Comparison of ENCODE assay signal across 17 cellular contexts in the genomic region with DNA sequence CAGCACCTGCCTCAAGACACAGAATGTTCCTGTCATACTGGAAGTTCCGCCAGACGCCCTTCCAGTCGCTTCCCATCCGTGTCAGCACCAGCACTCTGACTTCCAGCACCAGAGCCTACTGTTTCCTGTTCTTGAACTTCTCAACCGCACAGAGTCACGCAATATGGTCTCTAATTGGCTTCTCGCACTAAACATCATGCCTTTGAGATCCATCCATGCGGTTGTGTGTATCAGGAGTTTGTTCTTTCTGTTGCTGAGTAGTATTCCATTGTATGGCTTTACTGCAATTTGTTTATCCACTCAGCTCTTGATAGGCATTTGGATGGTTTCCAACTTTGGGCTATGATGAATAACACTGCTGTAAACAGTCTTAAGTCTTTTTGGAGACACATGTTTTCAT.
DNase-seq lines count a peak whose midpoint lies in the region; ATAC-seq and TF ChIP-seq lines count a peak whose summit lies in the region.
"Had no signal": no experiment of that assay in that cellular context is flagged by ENCODE, and none has a peak within 500 bp of the region (broad histone marks: within the 10 kb centered on the region; RNA-seq: fewer than 3 reads in every experiment).

No MANE protein-coding gene starts in this region.

- no peak for ATAC-seq in GM19035 (IDR thresholded peaks at IDR 0.05; ENCODE audit: unreplicated experiment)
- ATAC-seq in GM18909 (IDR thresholded peaks at IDR 0.05; ENCODE audit: poor library complexity, unreplicated experiment), result no peak
- ATAC-seq: stimulated activated memory B cell treated with anti-CD40 and anti-IgM and Interleukin-4, amounts not matched to agents 10 μg/mL and 1 μg/mL and 100 μg/mL, for 72 hours had no signal

- H3K27me3 ChIP-seq in WERI-Rb-1 (ENCODE audit: insufficient read depth, low read depth, severe bottlenecking), result no peaks in the 10 kb centered on the region
- H3K27me3 ChIP-seq: cardiac muscle cell had no signal

- peak; percentile 30 for DNase-seq in NCI-H2029 (lab: John Stamatoyannopoulos, UW)
- no peak for DNase-seq in NCI-H2029 treated with DMSO at 0.1 percent for 48 hours (lab: John Stamatoyannopoulos, UW)
- peak; percentile 1 for DNase-seq in WERI-Rb-1
- peak; percentile 29 for DNase-seq in fibroblast of gingiva (ENCODE audit: low read depth)
- DNase-seq in renal cortical epithelial cell (ENCODE audit: low read depth), result peak; percentile 30
- no peak for DNase-seq in GOT3 (lab: John Stamatoyannopoulos, UW)
- DNase-seq: 8988T; activated CD4-positive, alpha-beta T cell treated with anti-CD3 and anti-CD28 coated beads, Interleukin-2, amount 50 U/mL, for 4 hours; activated gamma-delta T cell; DMS79 treated with DMSO at 0.1 percent for 48 hours; erythroblast; MM.1S; NCI-H2171 treated with DMSO at 0.1 percent for 48 hours had no signal

- no peaks in the 10 kb centered on the region for H3K36me3 ChIP-seq in WERI-Rb-1
- H3K36me3 ChIP-seq: cardiac muscle cell had no signal

- TF ChIP-seq CTCF in WERI-Rb-1 (IDR thresholded peaks at IDR 0.05; ENCODE audit: low read depth, low read length), result no peak

- H3K9me3 ChIP-seq in WERI-Rb-1 (ENCODE audit: severe bottlenecking), result no peaks in the 10 kb centered on the region

- no peak overlapping the region for H3K27ac ChIP-seq in WERI-Rb-1
- H3K27ac ChIP-seq: cardiac muscle cell had no signal

- H3K4me3 ChIP-seq in WERI-Rb-1 (ENCODE audit: low read depth, low read length), result no peak overlapping the region
- H3K4me3 ChIP-seq: cardiac muscle cell had no signal

Comparison
In these comparisons a context has a peak if more than half of its experiments do, and no peak if none do; other contexts are left out.
1. DNase-seq: peak in NCI-H2029 (single experiment), WERI-Rb-1 (single experiment), fibroblast of gingiva (single experiment) and renal cortical epithelial cell (single experiment); none in NCI-H2029 treated with DMSO at 0.1 percent for 48 hours (single experiment) and GOT3 (single experiment).